19 cellular contexts compared by ENCODE assay signal in genomic region chr20:46939566-46939965, GRCh38. TPM values are rescaled to one million over a fixed set of nuclear protein-coding genes. Genes with fewer than 3 reads are reported as not detected.
DNase-seq lines count a peak whose midpoint lies in the region; ATAC-seq, FAIRE-seq and TF ChIP-seq lines count a peak whose summit lies in the region.
"Had no signal": no experiment of that assay in that cellular context is flagged by ENCODE, and none has a peak within 500 bp of the region (broad histone marks: within the 10 kb centered on the region; RNA-seq: fewer than 3 reads in every experiment).

No MANE protein-coding gene starts in this region.

- no peak overlapping the region for H3K4me3 Mint-ChIP-seq in chondrocyte (ENCODE audit: unreplicated experiment)
- H3K4me3 Mint-ChIP-seq: CD4-positive, CD25-positive, alpha-beta regulatory T cell had no signal

- no peak overlapping the region for H3K27ac Mint-ChIP-seq in chondrocyte (ENCODE audit: unreplicated experiment)
- H3K27ac Mint-ChIP-seq: CD4-positive, CD25-positive, alpha-beta regulatory T cell had no signal

- CTCF ChIA-PET in A549 (lab: Yijun Ruan, JAX): interaction anchor here (0.6 to 1.8 kb wide), 2 partner anchors 85 to 186 kb away, joined by 3 to 5 read pairs; no protein-coding TSS in a partner anchor
- CTCF ChIA-PET in IMR-90 (lab: Yijun Ruan, JAX): interaction anchor here (0.7 kb wide), 1 partner anchor 10 kb away, joined by 3 read pairs; no protein-coding TSS in a partner anchor
- CTCF ChIA-PET in K562 (lab: Yijun Ruan, JAX; ENCODE audit: low intra/inter-chr PET ratio): no interaction called here

- H3K18ac ChIP-seq in IMR-90 (ENCODE audit: low read depth, low read length): no peak overlapping the region

- peaks cover 41% of the 10 kb centered on the region for H3K27me3 Mint-ChIP-seq in chondrocyte (ENCODE audit: low read depth)

- no peak overlapping the region for H3K4ac ChIP-seq in IMR-90 (ENCODE audit: low read depth, low read length)

- no peaks in the 10 kb centered on the region for H3K79me1 ChIP-seq in IMR-90 (ENCODE audit: low read depth in 1 of 2, low read length in 2 of 2)

- H3K36me3 ChIP-seq in IMR-90 (ENCODE audit: control insufficient read depth, insufficient read depth, low read length) (no peaks in the 10 kb centered on the region), K562 (ENCODE audit: control insufficient read depth, insufficient read depth, low read length) (no peaks in the 10 kb centered on the region)
- H3K36me3 ChIP-seq: BLaER1 had no signal

- H2AK5ac ChIP-seq in IMR-90 (ENCODE audit: low read depth, low read length): no peak overlapping the region

- in situ Hi-C loops in IMR-90 (cut with MboI; ENCODE audit: low sequenced_read_pairs) (no loop called here), K562 (cut with MboI) (no loop called here)

- POLR2A ChIA-PET in A549 (lab: Yijun Ruan, JAX): no interaction called here
- POLR2A ChIA-PET in IMR-90 (lab: Charles Lee; ENCODE audit: unreplicated experiment): no interaction called here
- POLR2A ChIA-PET in K562 (lab: Yijun Ruan, JAX): no interaction called here

- no peaks in the 10 kb centered on the region for H3K79me2 ChIP-seq in K562 (ENCODE audit: control insufficient read depth, insufficient read depth, low read length)

- no peak overlapping the region for H3K14ac ChIP-seq in IMR-90 (replicated peaks; ENCODE audit: low read depth, low read length)

- H3K9me3 Mint-ChIP-seq in chondrocyte (ENCODE audit: low read depth): no peaks in the 10 kb centered on the region

- no peak overlapping the region for H2BK20ac ChIP-seq in IMR-90 (ENCODE audit: low read depth, low read length)

- TF ChIP-seq EP300 in A549 (IDR thresholded peaks at IDR 0.05) (no peak), K562 (IDR thresholded peaks at IDR 0.05; ENCODE audit: low read length) (no peak)

- no peak overlapping the region for H4K91ac ChIP-seq in IMR-90 (ENCODE audit: insufficient read depth, low read depth, low read length)

- H3K4me3 ChIP-seq in A549 (no peak overlapping the region), IMR-90 (ENCODE audit: insufficient read depth, low read depth, low read length) (no peak overlapping the region), K562 (no peak overlapping the region)
- H3K4me3 ChIP-seq: BLaER1, GM23248 had no signal

- no peak for TF ChIP-seq POLR2A in A549 (IDR thresholded peaks at IDR 0.05; ENCODE audit: low read length)
- no peak for TF ChIP-seq POLR2A in IMR-90 (IDR thresholded peaks at IDR 0.05; ENCODE audit: low read depth, low read length)
- no peak for TF ChIP-seq POLR2A in K562 (conservative IDR thresholded peaks at IDR 0.05)

- H2BK5ac ChIP-seq in IMR-90 (ENCODE audit: low read depth, low read length, poor library complexity, severe bottlenecking): no peak overlapping the region

- H2AK9ac ChIP-seq in IMR-90 (replicated peaks; ENCODE audit: low read depth, low read length, poor library complexity): no peak overlapping the region

- TF ChIP-seq CTCF in A549 (IDR thresholded peaks at IDR 0.05) (no peak), IMR-90 (conservative IDR thresholded peaks at IDR 0.05; ENCODE audit: low read depth, low read length) (no peak), K562 (IDR thresholded peaks at IDR 0.05 in 2 of 3, conservative IDR thresholded peaks at IDR 0.05 in 1 of 3; ENCODE audit: insufficient read depth in 2 of 3, low read depth in 1 of 3, low read length in 3 of 3) (no peak), chondrocyte (IDR thresholded peaks at IDR 0.05) (no peak)

- H2AFZ ChIP-seq in IMR-90 (replicated peaks; ENCODE audit: low read length, poor library complexity): no peak overlapping the region
- no peak overlapping the region for H2AFZ ChIP-seq in K562 (ENCODE audit: low read depth, low read length)
- H2AFZ ChIP-seq: GM23248 had no signal

- H4K20me1 ChIP-seq in IMR-90 (ENCODE audit: insufficient read depth, low read length): no peaks in the 10 kb centered on the region
- H4K20me1 ChIP-seq in K562 (replicated peaks; ENCODE audit: control insufficient read depth, insufficient read depth, low read length): peaks cover 5% of the 10 kb centered on the region; the same call in 1 of the 2 replicates
- H4K20me1 ChIP-seq: BLaER1 had no signal

- DNase-seq in DMS53 (lab: John Stamatoyannopoulos, UW) (peak; percentile 14), DMS53 treated with DMSO at 0.1 percent for 48 hours (lab: John Stamatoyannopoulos, UW; ENCODE audit: unreplicated experiment) (no peak), A549 (ENCODE audit: low read depth in 1 of 2, low spot score in 1 of 2) (no peak), IMR-90 (no peak), K562 (ENCODE audit: extremely low read depth in 1 of 4, low spot score in 3 of 4) (no peak), chondrocyte (ENCODE audit: low spot score) (no peak), NCI-H1105 treated with DMSO at 0.1 percent for 48 hours (lab: John Stamatoyannopoulos, UW) (no peak)
- DNase-seq: AML-193, DMS 273 treated with DMSO at 0.1 percent for 48 hours, DMS79 treated with DMSO at 0.1 percent for 48 hours had no signal

- H2BK120ac ChIP-seq in IMR-90 (ENCODE audit: low read depth, low read length): no peak overlapping the region

- peaks cover 3% of the 10 kb centered on the region for H3K4me1 Mint-ChIP-seq in chondrocyte (ENCODE audit: low read depth)
- H3K4me1 Mint-ChIP-seq: CD4-positive, CD25-positive, alpha-beta regulatory T cell had no signal

- H3K9me3 ChIP-seq in A549: no peaks in the 10 kb centered on the region
- no peaks in the 10 kb centered on the region for H3K9me3 ChIP-seq in IMR-90 (ENCODE audit: control insufficient read depth, insufficient read depth, low read length)
- no peaks in the 10 kb centered on the region for H3K9me3 ChIP-seq in K562 (replicated peaks; ENCODE audit: control insufficient read depth, insufficient read depth, low read depth, low read length)
- H3K9me3 ChIP-seq: BLaER1 had no signal

- intact Hi-C loops in IMR-90 (cut with micrococcal nuclease): no loop called here
- intact Hi-C loops in K562 (cut with micrococcal nuclease): no loop called here

- no peaks in the 10 kb centered on the region for H3K36me3 Mint-ChIP-seq in chondrocyte (ENCODE audit: low read depth)
- H3K36me3 Mint-ChIP-seq: CD4-positive, CD25-positive, alpha-beta regulatory T cell had no signal

- FAIRE-seq in A549 (lab: Jason Lieb, UNC) (no peak), K562 (lab: Jason Lieb, UNC) (no peak)
- FAIRE-seq: G401.6, GM12891, H54 had no signal

- ATAC-seq in A549: no peak
- ATAC-seq in IMR-90 (ENCODE audit: low read depth): no peak
- ATAC-seq in K562: no peak
- no peak for ATAC-seq in HG03135 (IDR thresholded peaks at IDR 0.05; ENCODE audit: unreplicated experiment)

- H4K5ac ChIP-seq in IMR-90 (ENCODE audit: low read depth, low read length): no peak overlapping the region

- TF ChIP-seq RAD21 in A549 (conservative IDR thresholded peaks at IDR 0.05 in 1 of 2, IDR thresholded peaks at IDR 0.05 in 1 of 2) (no peak), IMR-90 (IDR thresholded peaks at IDR 0.05; ENCODE audit: low read length) (no peak), K562 (CRISPR knock-in tag; conservative IDR thresholded peaks at IDR 0.05 in 1 of 2, IDR thresholded peaks at IDR 0.05 in 1 of 2) (no peak)

- H3K9ac ChIP-seq in IMR-90 (ENCODE audit: low read depth, low read length): no peak overlapping the region
- no peak overlapping the region for H3K9ac ChIP-seq in K562 (ENCODE audit: insufficient read depth in 1 of 2, low read depth in 2 of 2, low read length in 2 of 2)
- H3K9ac ChIP-seq: BLaER1, GM23248 had no signal

- H3K27ac ChIP-seq in A549: peak overlapping the region in 1 of 2 experiments; percentile 38; a peak in 2 of 6 replicates
- no peak overlapping the region for H3K27ac ChIP-seq in IMR-90 (ENCODE audit: insufficient read depth, low read length)
- H3K27ac ChIP-seq in K562 (ENCODE audit: extremely low read depth, low read depth, low read length): no peak overlapping the region
- H3K27ac ChIP-seq: 22Rv1, BLaER1, GM23248 had no signal

- H3K4me1 ChIP-seq in A549 (no peaks in the 10 kb centered on the region), IMR-90 (ENCODE audit: control insufficient read depth, insufficient read depth, low read length) (peaks cover 7% of the 10 kb centered on the region), K562 (replicated peaks in 1 of 2; ENCODE audit: control insufficient read depth in 2 of 2, insufficient read depth in 2 of 2, low read length in 2 of 2) (no peaks in the 10 kb centered on the region; a peak in 1 of 5 replicates)
- H3K4me1 ChIP-seq: BLaER1 had no signal

- dilution Hi-C loops in IMR-90 (cut with HindIII; ENCODE audit: low sequenced_read_pairs, unreplicated experiment): no loop called here

- BruUV-seq in IMR-90 (replicated peaks; lab: Mats Ljungman, UMichigan) (no TSS peak), K562 (replicated peaks; lab: Mats Ljungman, UMichigan) (no TSS peak)

- H3K4me2 ChIP-seq in A549 (no peak overlapping the region), IMR-90 (ENCODE audit: low read depth, low read length) (no peak overlapping the region), K562 (ENCODE audit: insufficient read depth, low read length) (no peak overlapping the region)
- H3K4me2 ChIP-seq: BLaER1 had no signal

- no peak overlapping the region for H3K56ac ChIP-seq in IMR-90 (ENCODE audit: extremely low read depth, insufficient read depth, low read length)

- H2BK15ac ChIP-seq in IMR-90 (ENCODE audit: low read depth, low read length): no peak overlapping the region

- H3K27me3 ChIP-seq in IMR-90 (ENCODE audit: control insufficient read depth, insufficient read depth, low read length) (no peaks in the 10 kb centered on the region), K562 (ENCODE audit: control insufficient read depth in 2 of 2, insufficient read depth in 2 of 2, low read length in 2 of 2) (peaks cover 9 to 32% of the 10 kb centered on the region in 2 experiments; a peak in 3 of 5 replicates)
- H3K27me3 ChIP-seq: BLaER1 had no signal

- H3K9me1 ChIP-seq in IMR-90 (ENCODE audit: insufficient read depth, low read length) (0 out of 2 replicates have a peak, but pooled peaks cover 4% of the 10 kb centered on the region), K562 (ENCODE audit: control insufficient read depth, insufficient read depth, low read length) (no peaks in the 10 kb centered on the region)

- H4K8ac ChIP-seq in IMR-90 (ENCODE audit: low read depth in 2 of 2, low read length in 2 of 2): no peak overlapping the region

- H3K23ac ChIP-seq in IMR-90 (ENCODE audit: low read depth, low read length): no peak overlapping the region

- 79% methylated on average over 1 of the region's 1 CpG for WGBS in A549 (ENCODE audit: missing lambda C conversion rate)
- WGBS in IMR-90 (ENCODE audit: extremely low coverage in 2 of 2, insufficient read length in 1 of 2), 2 experiments: no CpG with 5 or more reads among the region's 1 CpG
- WGBS in K562 (ENCODE audit: insufficient coverage, low coverage, missing lambda C conversion rate): 0% methylated on average over 1 of the region's 1 CpG

RNA-seq across cellular contexts. Expression of gene EYA2, which starts 44.9 kb away (rescaled TPM):
- polyA plus RNA-seq in A549 (2011; rRNA removed) (4.6 and 5.0 TPM in 2 replicates), A549 (2017; fragmentation: RNase III; extraction: RNeasy Plus Mini Kit Qiagen cat#74134 plus additional on column Dnase treatment) (4.2 to 5.3 TPM (median 4.5 TPM) in 3 replicates), IMR-90 (2012; rRNA removed) (5.0 and 5.4 TPM in 2 replicates), K562 (2011; rRNA removed) (not detected in 2 replicates), K562 (2014; fragmentation: Illumina TruSeq; extraction: Trizol) (not detected in 2 replicates), K562 (2014; fragmentation: Nextera tagmentation; extraction: Ambion mirVana) (under 1 TPM in 1 of 2 experiments, not detected in 1; 0.03 TPM), K562 (2014; rRNA removed) (not detected in 2 replicates)
- 3.4 and 3.7 TPM in 2 replicates for polyA plus RNA-seq in A549 (2012; cell fraction: cytosol; rRNA removed)
- polyA plus RNA-seq in A549 (2012; cell fraction: nucleus; rRNA removed): 3.6 and 3.9 TPM in 2 replicates
- polyA minus RNA-seq in A549 (2011; rRNA and poly(A)+ RNA removed): 8.7 and 11.8 TPM in 2 replicates
- total RNA-seq in IMR-90 (2012; rRNA removed) (2.3 and 2.5 TPM in 2 replicates), K562 (2014; rRNA removed) (not detected in 2 replicates), K562 (2014; rRNA removed; fragmentation: Illumina TruSeq; extraction: Trizol) (not detected in 2 replicates), K562 (2015; rRNA removed; fragmentation: Illumina TruSeq; extraction: Trizol) (not detected in 2 replicates), K562 (2021) (not detected in 2 replicates), chondrocyte (0.23 to 0.32 TPM in 2 of 3 replicates, not detected in the other)
- polyA plus RNA-seq in IMR-90 (2012; cell fraction: cytosol; rRNA removed): 1.8 and 4.5 TPM in 2 replicates
- polyA plus RNA-seq in IMR-90 (2012; cell fraction: nucleus; rRNA removed; ENCODE audit: low replicate concordance): 3.6 and 4.4 TPM in 2 replicates
- total RNA-seq in K562 (2011; cell fraction: chromatin; rRNA removed; ENCODE audit: low replicate concordance): not detected in 2 replicates
- not detected in 2 replicates for total RNA-seq in K562 (2011; cell fraction: nucleolus; rRNA removed)
- total RNA-seq in K562 (2011; cell fraction: nucleoplasm; rRNA removed): not detected in 2 replicates
- polyA plus RNA-seq in K562 (2011; cell fraction: cytosol; rRNA removed): not detected in 2 replicates
- polyA plus RNA-seq in K562 (2011; cell fraction: nucleus; rRNA removed): not detected in 2 replicates
- 0.06 TPM in 1 of 2 replicates, not detected in the other for polyA plus RNA-seq in K562 (2012)
- not detected in 2 replicates for polyA minus RNA-seq in K562 (2011; rRNA and poly(A)+ RNA removed)
- not detected in 2 replicates for polyA minus RNA-seq in K562 (2011; cell fraction: cytosol; rRNA and poly(A)+ RNA removed)
- polyA minus RNA-seq in K562 (2011; cell fraction: nucleus; rRNA and poly(A)+ RNA removed): not detected in 2 replicates
- total RNA-seq: CD4-positive, CD25-positive, alpha-beta regulatory T cell; GM23248; HT1080 had no signal
- polyA plus RNA-seq: CD4-positive, CD25-positive, alpha-beta regulatory T cell had no signal
